ENCODE assay signal across 8 cellular contexts in genomic region chr14:22871200-22871961, GRCh38. TPM values are rescaled to one million over a fixed set of nuclear protein-coding genes. Genes with fewer than 3 reads are reported as not detected.
A peak's percentile ranks its signal among the peaks of the same experiment; 100 is the strongest.
DNase-seq lines count a peak whose midpoint lies in the region; ATAC-seq and TF ChIP-seq lines count a peak whose summit lies in the region.

A gene with protein sequence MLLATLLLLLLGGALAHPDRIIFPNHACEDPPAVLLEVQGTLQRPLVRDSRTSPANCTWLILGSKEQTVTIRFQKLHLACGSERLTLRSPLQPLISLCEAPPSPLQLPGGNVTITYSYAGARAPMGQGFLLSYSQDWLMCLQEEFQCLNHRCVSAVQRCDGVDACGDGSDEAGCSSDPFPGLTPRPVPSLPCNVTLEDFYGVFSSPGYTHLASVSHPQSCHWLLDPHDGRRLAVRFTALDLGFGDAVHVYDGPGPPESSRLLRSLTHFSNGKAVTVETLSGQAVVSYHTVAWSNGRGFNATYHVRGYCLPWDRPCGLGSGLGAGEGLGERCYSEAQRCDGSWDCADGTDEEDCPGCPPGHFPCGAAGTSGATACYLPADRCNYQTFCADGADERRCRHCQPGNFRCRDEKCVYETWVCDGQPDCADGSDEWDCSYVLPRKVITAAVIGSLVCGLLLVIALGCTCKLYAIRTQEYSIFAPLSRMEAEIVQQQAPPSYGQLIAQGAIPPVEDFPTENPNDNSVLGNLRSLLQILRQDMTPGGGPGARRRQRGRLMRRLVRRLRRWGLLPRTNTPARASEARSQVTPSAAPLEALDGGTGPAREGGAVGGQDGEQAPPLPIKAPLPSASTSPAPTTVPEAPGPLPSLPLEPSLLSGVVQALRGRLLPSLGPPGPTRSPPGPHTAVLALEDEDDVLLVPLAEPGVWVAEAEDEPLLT (plus strand): TSS chr14:22871740. CDS start chr14:22872304, 564 bp downstream.

- H2AFZ ChIP-seq in HCT116 (ENCODE audit: low read depth, low read length, poor library complexity, severe bottlenecking) (peak within 1 kb of the TSS; percentile 2), MM.1S (ENCODE audit: low read length) (peak within 1 kb of the TSS; percentile 61)

- H3K27ac ChIP-seq in HCT116 (ENCODE audit: low read depth, low read length) (peak within 1 kb of the TSS; percentile 98), MM.1S (ENCODE audit: low read length) (peak within 1 kb of the TSS; percentile 80), ovary (peak within 1 kb of the TSS; percentile 96 to 98), tibial artery (peak within 1 kb of the TSS; percentile 96 to 99)

- H3K4me3 ChIP-seq in HCT116 (replicated peaks in 1 of 2; ENCODE audit: low read depth in 1 of 2, low read length in 2 of 2) (peak within 1 kb of the TSS; percentile 71 to 89), MM.1S (ENCODE audit: low read length) (peak within 1 kb of the TSS; percentile 71), ovary (peak within 1 kb of the TSS; percentile 86), tibial artery (peak within 1 kb of the TSS; percentile 78 to 97)

- H3F3A ChIP-seq in MM.1S (ENCODE audit: insufficient read depth, low read length): peaks cover 10% of the 10 kb centered on the region

- CTCF ChIA-PET in HCT116 (lab: Charles Lee): interaction anchor here (0.8 to 3.8 kb wide), 11 partner anchors 9 to 314 kb away, joined by 3 to 51 read pairs (median 5); partner anchors contain the start of gene REM2

- H3K9me3 ChIP-seq in HCT116 (ENCODE audit: control insufficient read depth in 1 of 2, insufficient read depth in 1 of 2, low read depth in 1 of 2, low read length in 2 of 2) (no peaks in the 10 kb centered on the region), MM.1S (replicated peaks; ENCODE audit: insufficient read depth, low read length) (no peaks in the 10 kb centered on the region), ovary (no peaks in the 10 kb centered on the region), tibial artery (no peaks in the 10 kb centered on the region)

- peak; percentile 20 for TF ChIP-seq EP300 in ovary (IDR thresholded peaks at IDR 0.05)

- H3K4me1 ChIP-seq in HCT116 (ENCODE audit: control insufficient read depth in 1 of 2, insufficient read depth in 2 of 2, low read length in 2 of 2) (peaks cover 14 to 28% of the 10 kb centered on the region in 2 experiments), MM.1S (ENCODE audit: low read length) (peaks cover 3% of the 10 kb centered on the region; the same call in 1 of the 2 replicates), ovary (ENCODE audit: insufficient read depth) (peaks cover 4% of the 10 kb centered on the region), tibial artery (peaks cover 0 to 48% (median 40%) of the 10 kb centered on the region in 4 donors)

- TF ChIP-seq CTCF in HCT116 (IDR thresholded peaks at IDR 0.05 in 2 of 3, conservative IDR thresholded peaks at IDR 0.05 in 1 of 3; ENCODE audit: borderline replicate concordance in 1 of 3, insufficient read depth in 1 of 3, low read depth in 2 of 3, low read length in 2 of 3): no peak
- TF ChIP-seq CTCF in MM.1S (IDR thresholded peaks at IDR 0.05; ENCODE audit: low read length): no peak
- no peak for TF ChIP-seq CTCF in glutamatergic neuron (IDR thresholded peaks at IDR 0.05; ENCODE audit: partially characterized antibody, unreplicated experiment)
- peak in 1 of 3 donors; percentile 20 for TF ChIP-seq CTCF in ovary (IDR thresholded peaks at IDR 0.05)
- no peak for TF ChIP-seq CTCF in tibial artery (IDR thresholded peaks at IDR 0.05)

- TF ChIP-seq RAD21 in HCT116 (IDR thresholded peaks at IDR 0.05; ENCODE audit: low read depth): no peak

- peaks cover 10% of the 10 kb centered on the region for H3K4me1 Mint-ChIP-seq in glutamatergic neuron (ENCODE audit: low read depth, unreplicated experiment)

- H3K9ac ChIP-seq in HCT116 (ENCODE audit: low read length) (peak within 1 kb of the TSS; percentile 78), MM.1S (ENCODE audit: low read length) (peak within 1 kb of the TSS; percentile 76)

- H3K4me2 ChIP-seq in HCT116 (ENCODE audit: low read length) (peak within 1 kb of the TSS; percentile 82), MM.1S (ENCODE audit: low read depth, low read length) (peak within 1 kb of the TSS; percentile 57)

- ATAC-seq in HCT116 (peak; percentile 86), SK-N-SH treated with all-trans-retinoic acid at 6 μM for 48 hours (peak; percentile 92)
- peak; percentile 83 to 84 for ATAC-seq in activated naive CD4-positive, alpha-beta T cell treated with anti-CD3 and anti-CD28 coated beads, Interleukin-2, amount 50 U/mL, for 72 hours

- no TSS peak for BruUV-seq in HCT116 (replicated peaks; lab: Mats Ljungman, UMichigan)

- DNase-seq in GM04503 (ENCODE audit: low read depth): peak; percentile 55
- peak; percentile 85 for DNase-seq in HCT116 (ENCODE audit: low read depth, low spot score)
- DNase-seq in MM.1S: peak; percentile 82
- peak; percentile 81 to 87 for DNase-seq in activated naive CD4-positive, alpha-beta T cell treated with anti-CD3 and anti-CD28 coated beads, Interleukin-2, amount 50 U/mL, for 72 hours (ENCODE audit: low spot score in 2 of 2)
- peak; percentile 89 for DNase-seq in glutamatergic neuron
- peak; percentile 91 to 94 (median 92) for DNase-seq in ovary
- peak; percentile 96 to 97 for DNase-seq in tibial artery

- H3K27ac Mint-ChIP-seq in activated naive CD4-positive, alpha-beta T cell treated with anti-CD3 and anti-CD28 coated beads, Interleukin-2, amount 50 U/mL, for 72 hours: peak within 1 kb of the TSS; percentile 95 to 98
- H3K27ac Mint-ChIP-seq in glutamatergic neuron (ENCODE audit: unreplicated experiment): peak within 1 kb of the TSS; percentile 80

- RAD21 ChIA-PET in HCT116 (lab: Charles Lee; ENCODE audit: low non-redundant PET in 1 of 2, low total read pairs in 2 of 2, uncharacterized antibody in 2 of 2, unreplicated experiment in 2 of 2): interaction anchor here (0.8 to 1.2 kb wide), 2 partner anchors 19 to 29 kb away, joined by 3 to 5 read pairs; no protein-coding TSS in a partner anchor

- 0 to 1% (median 1%) methylated on average over 41 to 42 of the region's 42 CpGs for WGBS in ovary, 3 donors

- H3K9me3 Mint-ChIP-seq in activated naive CD4-positive, alpha-beta T cell treated with anti-CD3 and anti-CD28 coated beads, Interleukin-2, amount 50 U/mL, for 72 hours: no peaks in the 10 kb centered on the region
- H3K9me3 Mint-ChIP-seq in glutamatergic neuron (ENCODE audit: unreplicated experiment): peaks cover 4% of the 10 kb centered on the region

- POLR2A ChIA-PET in HCT116 (lab: Charles Lee): interaction anchor here (0.6 to 3.0 kb wide), 6 partner anchors 10 to 220 kb away, joined by 3 to 24 read pairs (median 4); partner anchors contain the start of genes RBM23 and REM2

- TF ChIP-seq POLR2A in HCT116 (IDR thresholded peaks at IDR 0.05; ENCODE audit: borderline replicate concordance, extremely low read depth, insufficient read depth, insufficient read length) (peak; percentile 42), ovary (IDR thresholded peaks at IDR 0.05) (peak; percentile 79)

- peak within 1 kb of the TSS; percentile 87 for H3K4me3 Mint-ChIP-seq in glutamatergic neuron (ENCODE audit: unreplicated experiment)

- H3K27me3 ChIP-seq in HCT116 (ENCODE audit: insufficient read depth, low read length) (no peaks in the 10 kb centered on the region), MM.1S (replicated peaks; ENCODE audit: insufficient read depth, low read length) (no peaks in the 10 kb centered on the region), ovary (no peaks in the 10 kb centered on the region), tibial artery (no peaks in the 10 kb centered on the region)

- H3K9me2 ChIP-seq in HCT116 (ENCODE audit: insufficient read depth) (no peaks in the 10 kb centered on the region), MM.1S (replicated peaks; ENCODE audit: insufficient read depth, low read length) (no peaks in the 10 kb centered on the region)

- intact Hi-C loops in HCT116 (cut with micrococcal nuclease) (loop anchor here (5.0 kb wide), 1 partner anchor 46 kb away; the partner anchor contains the start of gene RBM23), ovary (cut with DNase I) (loop anchor here in 2 of 4 donors (5.0 to 10.0 kb wide), 2 partner anchors 113 to 116 kb away; partner anchors contain the start of gene AJUBA (in 1 of the 2)), tibial artery (cut with DNase I; ENCODE audit: low total_unique reads) (no loop called here)

- peaks cover 3% of the 10 kb centered on the region in 2 experiments; a peak in 1 of 4 replicates for H3K36me3 ChIP-seq in HCT116 (ENCODE audit: control insufficient read depth in 1 of 2, insufficient read depth in 2 of 2, low read length in 2 of 2)
- H3K36me3 ChIP-seq in MM.1S (replicated peaks; ENCODE audit: insufficient read depth, low read length): no peaks in the 10 kb centered on the region
- H3K36me3 ChIP-seq in ovary: no peaks in the 10 kb centered on the region
- H3K36me3 ChIP-seq in tibial artery: peaks cover 33 to 34% (median 34%) of the 10 kb centered on the region in 3 donors

- peaks cover 3% of the 10 kb centered on the region for H3K27me3 Mint-ChIP-seq in glutamatergic neuron (ENCODE audit: unreplicated experiment)

- H4K20me1 ChIP-seq in HCT116 (ENCODE audit: insufficient read depth): no peaks in the 10 kb centered on the region
- H4K20me1 ChIP-seq in MM.1S (ENCODE audit: insufficient read depth, low read length): no peaks in the 10 kb centered on the region

- no peaks in the 10 kb centered on the region for H3K79me2 ChIP-seq in HCT116 (ENCODE audit: insufficient read depth, low read length)
- peaks cover 10% of the 10 kb centered on the region for H3K79me2 ChIP-seq in MM.1S (ENCODE audit: low read length)

- peaks cover 19 to 26% of the 10 kb centered on the region in 2 donors for H3K36me3 Mint-ChIP-seq in activated naive CD4-positive, alpha-beta T cell treated with anti-CD3 and anti-CD28 coated beads, Interleukin-2, amount 50 U/mL, for 72 hours
- no peaks in the 10 kb centered on the region for H3K36me3 Mint-ChIP-seq in glutamatergic neuron (ENCODE audit: unreplicated experiment)

TF ChIP-seq in HCT116, 20 proteins besides CTCF, POLR2A, EP300 and RAD21 (continues in another document):
- TF ChIP-seq EZH2 (IDR thresholded peaks at IDR 0.05): no peak
- TF ChIP-seq EGR1 (IDR thresholded peaks at IDR 0.05; ENCODE audit: low read depth): peak; percentile 66
- TF ChIP-seq SIN3A (IDR thresholded peaks at IDR 0.05; ENCODE audit: low read depth): no peak; the same call in 1 of the 2 replicates

TF ChIP-seq in SK-N-SH treated with all-trans-retinoic acid at 6 μM for 48 hours, 23 proteins besides CTCF, POLR2A, EP300 and RAD21:
- TF ChIP-seq BACH2 (CRISPR knock-in tag; IDR thresholded peaks at IDR 0.05; ENCODE audit: borderline replicate concordance) (no peak), SNAI2 (CRISPR knock-in tag; IDR thresholded peaks at IDR 0.05) (no peak), ISL1 (CRISPR knock-in tag; IDR thresholded peaks at IDR 0.05) (no peak), ESRRG (CRISPR knock-in tag; IDR thresholded peaks at IDR 0.05) (no peak), ZNF70 (CRISPR knock-in tag; IDR thresholded peaks at IDR 0.05) (no peak)

RNA-seq across cellular contexts. Expression of the gene that starts here (rescaled TPM):
- total RNA-seq in HCT116 (2021; ENCODE audit: unreplicated experiment): 42.7 TPM
- polyA plus RNA-seq in HCT116 (2012): 61.8 and 77.1 TPM in 2 replicates
- 10 to 100 TPM; 48.9 to 67.6 TPM for total RNA-seq in activated naive CD4-positive, alpha-beta T cell treated with anti-CD3 and anti-CD28 coated beads, Interleukin-2, amount 50 U/mL, for 72 hours
- 15.1 TPM for total RNA-seq in glutamatergic neuron (ENCODE audit: unreplicated experiment)
- total RNA-seq in ovary: 100 to 1,000 TPM in 4 of 7 donors, 10 to 100 TPM in 3; 56.9 to 122 (median 105) TPM
- 10 to 100 TPM; 32.4 to 71.6 TPM for polyA plus RNA-seq in ovary

Comparison
In these comparisons a context has a peak if more than half of its experiments do, and no peak if none do; other contexts are left out.
1. Peak in every context shown above with its lines: DNase-seq, ATAC-seq, H3K4me3 ChIP-seq and H3K27ac ChIP-seq.